ENCODE assay signal across 26 cellular contexts in genomic region chr10:114300036-114300645, GRCh38.
"Had no signal": no experiment of that assay in that cellular context is flagged by ENCODE, and none has a peak within 500 bp of the region (broad histone marks: within the 10 kb centered on the region; RNA-seq: fewer than 3 reads in every experiment).

No MANE protein-coding gene starts in this region.

- H3K27ac Mint-ChIP-seq: activated CD4-positive, alpha-beta T cell treated with anti-CD3 and anti-CD28 coated beads for 36 hours; activated CD4-positive, alpha-beta T cell treated with anti-CD3 and anti-CD28 coated beads, Interleukin-2, amount 10 ng/mL, durations not matched to agents 24 days and 14 days; activated CD8-positive, alpha-beta T cell treated with anti-CD3 and anti-CD28 coated beads for 36 hours; activated naive CD4-positive, alpha-beta T cell treated with anti-CD3 and anti-CD28 coated beads for 36 hours; activated naive CD4-positive, alpha-beta T cell treated with anti-CD3 and anti-CD28 coated beads, Interleukin-2, amount 50 U/mL, for 24 hours; activated naive CD8-positive, alpha-beta T cell treated with anti-CD3 and anti-CD28 coated beads for 36 hours; activated naive CD8-positive, alpha-beta T cell treated with anti-CD3 and anti-CD28 coated beads, Interleukin-2, amount 50 U/mL, for 24 hours; activated T-helper 2 cell treated with anti-CD3 and anti-CD28 coated beads, Interferon-gamma antibody, Interleukin-2, Interleukin-4, amounts not matched to agents 10 μg/mL and 5 μg/mL and 100 μg/mL, durations not matched to agents 14 hours and 24 hours and 36 hours had no signal

- DNase-seq: activated CD4-positive, alpha-beta T cell treated with anti-CD3 and anti-CD28 coated beads for 36 hours; activated CD4-positive, alpha-beta T cell treated with anti-CD3 and anti-CD28 coated beads, Interleukin-2, amount 10 ng/mL, durations not matched to agents 24 days and 14 days; activated CD4-positive, alpha-beta T cell treated with anti-CD3 and anti-CD28 coated beads, Interleukin-2, amount 50 U/mL, for 48 hours; activated CD4-positive, CD25-positive, alpha-beta regulatory T cell; activated CD4-positive, CD25-positive, alpha-beta regulatory T cell treated with anti-CD3 and anti-CD28 coated beads, Interleukin-2, amount 50 U/mL, for 72 hours; activated CD8-positive, alpha-beta memory T cell treated with anti-CD3 and anti-CD28 coated beads for 24 hours; activated CD8-positive, alpha-beta T cell treated with anti-CD3 and anti-CD28 coated beads for 36 hours; activated effector memory CD4-positive, alpha-beta T cell treated with anti-CD3 and anti-CD28 coated beads, Interleukin-2, amount 50 U/mL, for 16 hours; activated naive CD4-positive, alpha-beta T cell treated with anti-CD3 and anti-CD28 coated beads for 36 hours; activated naive CD8-positive, alpha-beta T cell treated with anti-CD3 and anti-CD28 coated beads for 36 hours; activated naive CD8-positive, alpha-beta T cell treated with anti-CD3 and anti-CD28 coated beads, Interleukin-2, amount 50 U/mL, for 24 hours; activated T-cell treated with anti-CD3 and anti-CD28 coated beads, Interleukin-2, amount 50 U/mL, for 4 hours; adrenal gland; amygdala; body of pancreas; central memory CD4-positive, alpha-beta T cell; cerebellar nuclear complex; colonic mucosa; effector CD8-positive, alpha-beta T cell; esophagus squamous epithelium; foreskin melanocyte; T-helper 2 cell had no signal

- H3K4me3 ChIP-seq: adrenal gland, body of pancreas, colonic mucosa, esophagus squamous epithelium, gastroesophageal sphincter had no signal

- ATAC-seq: activated CD4-positive, alpha-beta T cell treated with anti-CD3 and anti-CD28 coated beads for 36 hours; activated CD8-positive, alpha-beta T cell treated with anti-CD3 and anti-CD28 coated beads for 36 hours; activated naive CD8-positive, alpha-beta T cell treated with anti-CD3 and anti-CD28 coated beads, Interleukin-2, amount 50 U/mL, for 24 hours; activated T-cell treated with anti-CD3 and anti-CD28 coated beads, Interleukin-2, amount 50 U/mL, for 4 hours; body of pancreas; gastroesophageal sphincter had no signal

- H3K36me3 ChIP-seq: adrenal gland, colonic mucosa had no signal

- H3K27me3 ChIP-seq: adrenal gland, body of pancreas, colonic mucosa, esophagus squamous epithelium, gastroesophageal sphincter had no signal

- H3K27me3 Mint-ChIP-seq: activated CD4-positive, alpha-beta T cell treated with anti-CD3 and anti-CD28 coated beads for 36 hours; activated CD4-positive, alpha-beta T cell treated with anti-CD3 and anti-CD28 coated beads, Interleukin-2, amount 10 ng/mL, durations not matched to agents 24 days and 14 days; activated CD8-positive, alpha-beta T cell treated with anti-CD3 and anti-CD28 coated beads for 36 hours; activated naive CD4-positive, alpha-beta T cell treated with anti-CD3 and anti-CD28 coated beads, Interleukin-2, amount 50 U/mL, for 24 hours; activated naive CD8-positive, alpha-beta T cell treated with anti-CD3 and anti-CD28 coated beads for 36 hours; activated naive CD8-positive, alpha-beta T cell treated with anti-CD3 and anti-CD28 coated beads, Interleukin-2, amount 50 U/mL, for 24 hours had no signal

- H3K4me3 Mint-ChIP-seq: activated CD4-positive, alpha-beta T cell treated with anti-CD3 and anti-CD28 coated beads for 36 hours; activated CD4-positive, alpha-beta T cell treated with anti-CD3 and anti-CD28 coated beads, Interleukin-2, amount 10 ng/mL, durations not matched to agents 24 days and 14 days; activated CD8-positive, alpha-beta T cell treated with anti-CD3 and anti-CD28 coated beads for 36 hours; activated naive CD4-positive, alpha-beta T cell treated with anti-CD3 and anti-CD28 coated beads for 36 hours; activated naive CD4-positive, alpha-beta T cell treated with anti-CD3 and anti-CD28 coated beads, Interleukin-2, amount 50 U/mL, for 24 hours; activated naive CD8-positive, alpha-beta T cell treated with anti-CD3 and anti-CD28 coated beads for 36 hours; activated naive CD8-positive, alpha-beta T cell treated with anti-CD3 and anti-CD28 coated beads, Interleukin-2, amount 50 U/mL, for 24 hours; activated T-cell treated with anti-CD3 and anti-CD28 coated beads, Interleukin-2, amount 50 U/mL, for 4 hours had no signal

- H3K27ac ChIP-seq: adrenal gland, body of pancreas, colonic mucosa, epithelial cell of prostate, esophagus squamous epithelium, gastroesophageal sphincter had no signal

- H3K9me3 ChIP-seq: colonic mucosa had no signal

- H3K4me1 ChIP-seq: colonic mucosa had no signal
